Comparison of ENCODE assay signal across 9 cellular contexts in genomic region chr7:54757711-54758110, GRCh38. TPM values are rescaled to one million over a fixed set of nuclear protein-coding genes. Genes with fewer than 3 reads are reported as not detected.
DNase-seq lines count a peak whose midpoint lies in the region; ATAC-seq and TF ChIP-seq lines count a peak whose summit lies in the region.
"Had no signal": no experiment of that assay in that cellular context is flagged by ENCODE, and none has a peak within 500 bp of the region (broad histone marks: within the 10 kb centered on the region; RNA-seq: fewer than 3 reads in every experiment).

No MANE protein-coding gene starts in this region.

- WGBS in lung, 2 donors: 72 to 75% methylated on average over 6 of the region's 6 CpGs

- in situ Hi-C loops in astrocyte of the cerebellum (cut with HindIII; ENCODE audit: low sequenced_read_pairs): no loop called here

- TF ChIP-seq POLR2A in uterus (IDR thresholded peaks at IDR 0.05): no peak

- DNase-seq in cardiac muscle cell (ENCODE audit: low read depth in 1 of 2, low spot score in 1 of 2) (peak in 1 of 2 donors; percentile 9), Right ventricle myocardium superior (no peak), astrocyte of the cerebellum (ENCODE audit: low read depth) (no peak), lung (ENCODE audit: low spot score) (no peak), uterus (no peak), NCI-H2107 treated with DMSO at 0.1 percent for 48 hours (lab: John Stamatoyannopoulos, UW; ENCODE audit: unreplicated experiment) (no peak)
- no peak for DNase-seq in stimulated activated CD8-positive, alpha-beta memory T cell treated with anti-CD3 and anti-CD28 coated beads, Interleukin-4, amount 100 ng/mL, for 48 hours
- DNase-seq: DMS79 had no signal

- no peak for ATAC-seq in Right ventricle myocardium superior (ENCODE audit: poor library complexity)
- no peak for ATAC-seq in lung (ENCODE audit: insufficient read depth, low FRiP score)
- no peak for ATAC-seq in HG02678 (IDR thresholded peaks at IDR 0.05; ENCODE audit: unreplicated experiment)

- TF ChIP-seq CTCF in cardiac muscle cell (IDR thresholded peaks at IDR 0.05; ENCODE audit: low read depth, low read length) (no peak), astrocyte of the cerebellum (IDR thresholded peaks at IDR 0.05; ENCODE audit: low read depth, low read length, missing control alignments) (no peak), lung (IDR thresholded peaks at IDR 0.05; ENCODE audit: control extremely low read depth, extremely low read depth) (no peak), uterus (IDR thresholded peaks at IDR 0.05) (no peak)

- H3K9me3 ChIP-seq in cardiac muscle cell (ENCODE audit: low read depth) (no peaks in the 10 kb centered on the region), lung (ENCODE audit: control insufficient read depth in 2 of 2, insufficient read depth in 1 of 2, low read length in 1 of 2) (no peaks in the 10 kb centered on the region), uterus (no peaks in the 10 kb centered on the region)

- intact Hi-C loops in Right ventricle myocardium superior (cut with DNase I) (no loop called here), uterus (cut with DNase I; ENCODE audit: low total_unique reads) (no loop called here)

- H3K4me1 ChIP-seq in cardiac muscle cell (ENCODE audit: low read depth) (peaks cover 12% of the 10 kb centered on the region), lung (ENCODE audit: control insufficient read depth in 2 of 2, insufficient read depth in 2 of 2, low read length in 2 of 2) (peaks cover 2 to 8% of the 10 kb centered on the region in 2 donors), uterus (peaks cover 0 to 5% of the 10 kb centered on the region in 2 donors)

- H3K27ac ChIP-seq in cardiac muscle cell (no peak overlapping the region), lung (ENCODE audit: low read depth in 1 of 2, low read length in 1 of 2) (no peak overlapping the region), uterus (no peak overlapping the region)

- H3K4me3 ChIP-seq in cardiac muscle cell (peak overlapping the region; percentile 55), astrocyte of the cerebellum (ENCODE audit: low read depth, low read length) (peak overlapping the region; percentile 93), lung (peak overlapping the region; percentile 32), uterus (peak overlapping the region; percentile 64 to 82)

- H3K27me3 ChIP-seq in cardiac muscle cell (no peaks in the 10 kb centered on the region), lung (ENCODE audit: control insufficient read depth, insufficient read depth) (no peaks in the 10 kb centered on the region), uterus (no peaks in the 10 kb centered on the region)

- H3K36me3 ChIP-seq in cardiac muscle cell (peaks cover 6% of the 10 kb centered on the region), lung (ENCODE audit: control insufficient read depth in 2 of 2, insufficient read depth in 2 of 2, low read length in 2 of 2) (peaks cover 3 to 8% of the 10 kb centered on the region in 2 donors), uterus (no peaks in the 10 kb centered on the region)

RNA-seq across cellular contexts. Expression of gene SEC61G, which starts 1.3 kb away (rescaled TPM):
- total RNA-seq in cardiac muscle cell (254 and 501 TPM in 2 replicates), Right ventricle myocardium superior (130 TPM), lung (100 to 1,000 TPM in 1 of 2 donors, 10 to 100 TPM in 1; 71.9 to 143 TPM), uterus (100 to 1,000 TPM in 3 of 4 donors, 10 to 100 TPM in 1; 52.7 to 530 (median 401) TPM)
- polyA plus RNA-seq in cardiac muscle cell (417 and 502 TPM in 2 replicates), lung (100 to 1,000 TPM; 318 to 452 TPM)

Comparison
In these comparisons a context has a peak if more than half of its experiments do, and no peak if none do; other contexts are left out.
1. H3K4me3 ChIP-seq: peak in every context shown above with its lines; median percentile 93 in astrocyte of the cerebellum; 73 in uterus; 55 in cardiac muscle cell; 32 in lung.